8 cellular contexts compared by ENCODE assay signal in the genomic region with DNA sequence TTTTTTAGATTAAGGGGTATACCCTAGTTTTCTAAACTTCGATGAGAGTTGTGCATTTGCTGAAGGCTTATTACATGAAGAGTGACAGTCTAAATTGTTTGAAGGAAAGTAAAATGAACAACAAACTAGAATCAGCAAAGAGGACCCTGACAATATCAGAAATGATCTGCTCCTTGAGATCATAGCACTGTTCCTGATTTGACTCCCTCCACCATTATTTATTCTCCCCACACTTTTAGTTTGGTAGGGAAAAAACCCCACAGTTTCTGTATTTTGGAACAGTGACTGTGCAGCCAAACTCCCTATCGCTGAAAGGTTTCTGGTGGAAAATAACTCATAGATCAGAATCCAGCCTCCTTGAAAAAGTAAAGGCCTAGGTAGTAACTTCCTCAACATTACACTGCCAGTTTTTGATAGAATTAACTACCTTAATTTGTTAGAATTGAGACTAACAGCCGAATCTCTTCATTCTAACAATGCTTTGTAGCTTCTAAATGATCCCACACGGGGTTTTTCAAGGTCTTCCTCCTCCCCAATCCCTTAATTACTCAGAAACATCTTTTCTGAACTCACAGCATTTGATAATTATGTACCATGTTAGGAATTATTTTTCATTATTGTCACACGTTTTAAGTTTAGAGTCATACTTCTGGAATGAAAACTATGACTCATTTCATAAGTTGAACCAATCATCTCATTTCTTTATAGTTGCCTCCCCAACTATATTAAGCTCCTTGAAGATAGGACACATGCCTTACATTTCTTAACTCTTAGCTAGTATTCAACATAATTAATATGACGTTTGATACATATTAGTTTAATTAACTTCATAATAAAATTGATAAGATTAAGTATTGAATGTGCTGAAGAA. TPM values are rescaled to one million over a fixed set of nuclear protein-coding genes. Genes with fewer than 3 reads are reported as not detected.
DNase-seq lines count a peak whose midpoint lies in the region; ATAC-seq, FAIRE-seq and TF ChIP-seq lines count a peak whose summit lies in the region.

No MANE protein-coding gene starts in this region.

- H3K4me2 ChIP-seq in DND-41 (ENCODE audit: insufficient read depth, low read length) (peak overlapping the region; percentile 37; the same call in 1 of the 2 replicates), OCI-LY7 (ENCODE audit: low read length) (peak overlapping the region; percentile 49), osteoblast (ENCODE audit: insufficient read depth, low read length) (peak overlapping the region; percentile 97)

- BruUV-seq in OCI-LY7 (replicated peaks; lab: Mats Ljungman, UMichigan): no TSS peak

- POLR2A ChIA-PET in OCI-LY7 (lab: Charles Lee): interaction anchor here (0.5 to 2.6 kb wide), 10 partner anchors 9 to 289 kb away, joined by 3 to 13 read pairs (median 3); no protein-coding TSS in a partner anchor

- H3K4me3 ChIP-seq in DND-41 (ENCODE audit: low read depth in 1 of 2, low read length in 2 of 2): no peak overlapping the region
- peak overlapping the region; percentile 33 for H3K4me3 ChIP-seq in OCI-LY7 (ENCODE audit: low read depth, low read length, poor library complexity, severe bottlenecking)
- peak overlapping the region; percentile 51 for H3K4me3 ChIP-seq in osteoblast (ENCODE audit: insufficient read depth, low read length)

- DNase-seq in DND-41 (no peak), OCI-LY7 (ENCODE audit: low spot score) (no peak), dermis blood vessel endothelial cell (peak; percentile 71), osteoblast (ENCODE audit: insufficient read length, low spot score, missing footprints) (no peak), SKM-1 (lab: John Stamatoyannopoulos, UW; ENCODE audit: unreplicated experiment) (no peak), HTR-8/SVneo (ENCODE audit: insufficient read length, low spot score) (no peak), NCI-H1417 (lab: John Stamatoyannopoulos, UW) (no peak), NCI-H2196 (lab: John Stamatoyannopoulos, UW; ENCODE audit: unreplicated experiment) (no peak)

- H2AFZ ChIP-seq in DND-41 (ENCODE audit: low read depth, low read length) (no peak overlapping the region), OCI-LY7 (ENCODE audit: low read length) (no peak overlapping the region), osteoblast (ENCODE audit: low read length) (no peak overlapping the region)

- peaks cover 66% of the 10 kb centered on the region for H3K79me2 ChIP-seq in DND-41 (ENCODE audit: insufficient read depth, low read length)
- peaks cover 83% of the 10 kb centered on the region for H3K79me2 ChIP-seq in OCI-LY7 (ENCODE audit: insufficient read depth, low read depth, low read length)
- H3K79me2 ChIP-seq in osteoblast (ENCODE audit: insufficient read depth, low read length): peaks cover 74% of the 10 kb centered on the region

- FAIRE-seq in HTR-8/SVneo (lab: Jason Lieb, UNC): no peak

- H3K4me1 ChIP-seq in DND-41 (ENCODE audit: insufficient read depth, low read length) (peaks cover 39% of the 10 kb centered on the region), OCI-LY7 (ENCODE audit: insufficient read depth, low read length, poor library complexity, severe bottlenecking) (peaks cover 59% of the 10 kb centered on the region), osteoblast (ENCODE audit: insufficient read depth, low read length) (peaks cover 46% of the 10 kb centered on the region)

- no peaks in the 10 kb centered on the region for H3K9me2 ChIP-seq in OCI-LY7 (ENCODE audit: insufficient read depth, low read length)

- no peak for TF ChIP-seq CTCF in DND-41 (IDR thresholded peaks at IDR 0.05; ENCODE audit: borderline replicate concordance, extremely low read depth, low read length, poor library complexity, severe bottlenecking)
- no peak for TF ChIP-seq CTCF in OCI-LY7 (conservative IDR thresholded peaks at IDR 0.05; ENCODE audit: low read length)
- no peak for TF ChIP-seq CTCF in osteoblast (IDR thresholded peaks at IDR 0.05; ENCODE audit: extremely low read depth, low read depth, low read length)

- intact Hi-C loops in OCI-LY7 (cut with micrococcal nuclease; ENCODE audit: unreplicated experiment): no loop called here

- H3K27ac ChIP-seq in DND-41 (ENCODE audit: low read length) (no peak overlapping the region; the same call in 1 of the 2 replicates), OCI-LY7 (ENCODE audit: low read depth, low read length, poor library complexity, severe bottlenecking) (no peak overlapping the region), osteoblast (ENCODE audit: low read depth, low read length) (peak overlapping the region; percentile 86)

- peaks cover 56% of the 10 kb centered on the region for H3K36me3 ChIP-seq in DND-41 (ENCODE audit: insufficient read depth, low read length)
- peaks cover 61% of the 10 kb centered on the region for H3K36me3 ChIP-seq in OCI-LY7 (ENCODE audit: insufficient read depth, low read length)
- peaks cover 42% of the 10 kb centered on the region for H3K36me3 ChIP-seq in osteoblast (ENCODE audit: insufficient read depth, low read length)

- CTCF ChIA-PET in OCI-LY7 (lab: Charles Lee; ENCODE audit: unreplicated experiment): no interaction called here

- H3K9me3 ChIP-seq in DND-41 (ENCODE audit: insufficient read depth, low read length, severe bottlenecking): no peaks in the 10 kb centered on the region
- H3K9me3 ChIP-seq in OCI-LY7 (ENCODE audit: low read length): no peaks in the 10 kb centered on the region
- no peaks in the 10 kb centered on the region for H3K9me3 ChIP-seq in osteoblast (ENCODE audit: low read depth, low read length)

- ATAC-seq in DND-41 (ENCODE audit: insufficient read depth, low read depth): no peak

- H3K9ac ChIP-seq in DND-41 (ENCODE audit: low read depth, low read length): no peak overlapping the region; the same call in 1 of the 2 replicates

- H3K27me3 ChIP-seq in DND-41 (ENCODE audit: insufficient read depth, low read length, poor library complexity) (no peaks in the 10 kb centered on the region), osteoblast (ENCODE audit: insufficient read depth, low read length) (no peaks in the 10 kb centered on the region)

- peaks cover 19% of the 10 kb centered on the region; the same call in 1 of the 2 replicates for H4K20me1 ChIP-seq in DND-41 (ENCODE audit: insufficient read depth, low read length)
- H4K20me1 ChIP-seq in OCI-LY7 (ENCODE audit: insufficient read depth, low read length): peaks cover 21% of the 10 kb centered on the region
- H4K20me1 ChIP-seq in osteoblast (ENCODE audit: insufficient read depth, low read length): peaks cover 22% of the 10 kb centered on the region

RNA-seq across cellular contexts. Expression of gene MYL12A, which starts 2.9 kb away (rescaled TPM):
- total RNA-seq in OCI-LY7 (2014; rRNA removed; shearing (Covaris generic)): 377 and 423 TPM in 2 replicates
- total RNA-seq in OCI-LY7 (2022): 301 TPM in 2 replicates
- total RNA-seq in dermis blood vessel endothelial cell: 781 and 1,396 TPM in 2 replicates
- 572 and 626 TPM in 2 replicates for total RNA-seq in osteoblast

RNA-seq across cellular contexts. Expression of gene MYL12B, which starts 11.5 kb away (rescaled TPM):
- total RNA-seq in OCI-LY7 (2014; rRNA removed; shearing (Covaris generic)): 240 and 260 TPM in 2 replicates
- total RNA-seq in OCI-LY7 (2022) (222 and 230 TPM in 2 replicates), dermis blood vessel endothelial cell (607 and 828 TPM in 2 replicates), osteoblast (278 and 283 TPM in 2 replicates)

RNA-seq across cellular contexts. Expression of gene MYOM1, which starts 30.7 kb away (rescaled TPM):
- total RNA-seq in OCI-LY7 (2014; rRNA removed; shearing (Covaris generic)): 3.8 and 5.7 TPM in 2 replicates
- total RNA-seq in OCI-LY7 (2022): 2.3 and 2.4 TPM in 2 replicates
- 2.2 and 2.7 TPM in 2 replicates for total RNA-seq in dermis blood vessel endothelial cell
- total RNA-seq in osteoblast: 1.5 and 1.8 TPM in 2 replicates

Comparison
In these comparisons a context has a peak if more than half of its experiments do, and no peak if none do; other contexts are left out.
1. H3K4me2 ChIP-seq: peak in every context shown above with its lines; median percentile 97 in osteoblast; 49 in OCI-LY7; 37 in DND-41.
2. H3K4me3 ChIP-seq: peak in OCI-LY7 (single experiment) and osteoblast (single experiment); none in DND-41 (0 of 2).